ENCODE assay signal across 9 cellular contexts in the genomic region with DNA sequence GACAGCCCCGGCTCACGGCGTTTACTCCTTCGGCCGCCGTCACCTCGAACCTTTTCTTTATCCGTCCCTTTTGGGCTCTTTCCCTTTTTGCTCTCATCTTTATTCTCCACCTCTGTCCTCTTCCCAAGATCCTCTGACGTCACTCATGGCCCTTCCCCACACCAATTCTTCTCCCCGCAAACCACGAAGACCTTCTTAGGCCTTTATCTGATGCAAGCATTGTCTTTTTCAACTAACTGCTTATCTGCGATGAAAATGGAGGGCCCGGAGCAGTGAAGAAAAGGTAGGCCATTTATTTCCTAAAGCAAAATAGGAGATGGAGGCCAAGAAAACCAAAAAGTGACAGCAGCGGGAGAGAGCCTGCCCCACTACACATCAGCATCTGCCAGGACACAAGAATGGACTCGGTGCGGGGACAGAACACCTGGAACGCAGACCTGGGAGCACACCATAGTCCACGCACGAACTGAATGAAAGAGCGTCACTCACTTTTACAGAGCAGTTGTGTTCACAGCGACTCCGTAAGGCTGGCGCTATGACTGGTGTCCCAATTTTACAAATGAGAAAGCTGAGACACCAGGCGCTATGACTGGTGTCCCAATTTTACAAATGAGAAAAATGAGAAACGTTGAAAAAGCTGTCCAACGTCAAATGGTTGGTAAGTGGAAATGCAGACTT.
A peak's percentile ranks its signal among the peaks of the same experiment; 100 is the strongest.
DNase-seq lines count a peak whose midpoint lies in the region; ATAC-seq and TF ChIP-seq lines count a peak whose summit lies in the region.
"Had no signal": no experiment of that assay in that cellular context is flagged by ENCODE, and none has a peak within 500 bp of the region (broad histone marks: within the 10 kb centered on the region; RNA-seq: fewer than 3 reads in every experiment).

No MANE protein-coding gene starts in this region.

- no peak overlapping the region for H3K27ac ChIP-seq in HUES48 (ENCODE audit: low read depth, low read length)
- H3K27ac ChIP-seq: epithelial cell of prostate had no signal

- TF ChIP-seq CTCF in cardiac fibroblast (IDR thresholded peaks at IDR 0.05; ENCODE audit: low read depth, low read length) = no peak

- H3K36me3 ChIP-seq in HUES48 (ENCODE audit: control insufficient read depth, insufficient read depth, low read length) = no peaks in the 10 kb centered on the region

- no peaks in the 10 kb centered on the region for H3K27me3 ChIP-seq in HUES48 (ENCODE audit: control insufficient read depth, insufficient read depth, low read length)

- no peaks in the 10 kb centered on the region for H3K9me3 ChIP-seq in HUES48 (ENCODE audit: control insufficient read depth, insufficient read depth, low read length)

- no peaks in the 10 kb centered on the region for H3K4me1 ChIP-seq in HUES48 (ENCODE audit: control insufficient read depth, insufficient read depth, low read length)

- no peaks in the 10 kb centered on the region for H3K9me3 Mint-ChIP-seq in stimulated activated naive CD8-positive, alpha-beta T cell treated with anti-CD3 and anti-CD28 coated beads, Interleukin-15, amount 100 ng/mL, for 72 hours

- peak overlapping the region; percentile 52 to 62 for H3K4me3 Mint-ChIP-seq in stimulated activated naive CD8-positive, alpha-beta T cell treated with anti-CD3 and anti-CD28 coated beads, Interleukin-15, amount 100 ng/mL, for 72 hours

- H3K9ac ChIP-seq in HUES48 (ENCODE audit: low read depth, low read length) = peak overlapping the region; percentile 48; the same call in 1 of the 2 replicates

- H3K4me3 ChIP-seq in HUES48 (ENCODE audit: low read depth, low read length) (peak overlapping the region; percentile 90), cardiac fibroblast (replicated peaks in 1 of 2; ENCODE audit: low read depth in 2 of 2, low read length in 2 of 2) (peak overlapping the region; percentile 4 to 52)

- DNase-seq in cardiac fibroblast (ENCODE audit: low read depth in 2 of 2) = no peak
- DNase-seq in inferior parietal cortex (ENCODE audit: extremely low spot score) = peak; percentile 35
- DNase-seq in stimulated activated naive CD8-positive, alpha-beta T cell treated with anti-CD3 and anti-CD28 coated beads, Interleukin-15, amount 100 ng/mL, for 72 hours = no peak
- DNase-seq in iPS-NIHi11 (ENCODE audit: low spot score) = no peak
- DNase-seq in GM19238 (ENCODE audit: insufficient read length, low spot score) = no peak
- DNase-seq: NCI-H2081 had no signal

- H3K27me3 Mint-ChIP-seq in stimulated activated naive CD8-positive, alpha-beta T cell treated with anti-CD3 and anti-CD28 coated beads, Interleukin-15, amount 100 ng/mL, for 72 hours = peaks cover 50% of the 10 kb centered on the region

- peak; percentile 21 for ATAC-seq in stimulated activated naive CD8-positive, alpha-beta T cell treated with anti-CD3 and anti-CD28 coated beads, Interleukin-15, amount 100 ng/mL, for 72 hours
- no peak for ATAC-seq in GM18861 (IDR thresholded peaks at IDR 0.05; ENCODE audit: unreplicated experiment)

- H3K4me1 Mint-ChIP-seq in stimulated activated naive CD8-positive, alpha-beta T cell treated with anti-CD3 and anti-CD28 coated beads, Interleukin-15, amount 100 ng/mL, for 72 hours = peaks cover 6% of the 10 kb centered on the region

- H3K27ac Mint-ChIP-seq in stimulated activated naive CD8-positive, alpha-beta T cell treated with anti-CD3 and anti-CD28 coated beads, Interleukin-15, amount 100 ng/mL, for 72 hours = peak overlapping the region in 1 of 2 donors; percentile 49
